In genomic region chr2:8506771-8507170, GRCh38 we compare ENCODE assay signal across 28 cellular contexts.
"Had no signal": no experiment of that assay in that cellular context is flagged by ENCODE, and none has a peak within 500 bp of the region (broad histone marks: within the 10 kb centered on the region; RNA-seq: fewer than 3 reads in every experiment).

No MANE protein-coding gene starts in this region.

- ATAC-seq: effector memory CD8-positive, alpha-beta T cell; gastroesophageal sphincter; heart left ventricle; left lung; mucosa of descending colon; natural killer cell treated with Interleukin-12 subunit alpha and Interleukin-12 subunit beta and Interleukin-15 and Interleukin-18, amount 100 ng/mL, for 72 hours; pancreas; right lobe of liver had no signal

- H3K36me3 ChIP-seq: gastroesophageal sphincter, heart left ventricle, left lung, neutrophil, pancreas, right lobe of liver, stomach, thyroid gland had no signal

- H3K27me3 ChIP-seq: gastroesophageal sphincter, heart left ventricle, hepatocyte, left lung, neutrophil, pancreas, right lobe of liver, stomach, thyroid gland had no signal

- DNase-seq: dermis blood vessel endothelial cell; effector memory CD8-positive, alpha-beta T cell; foreskin fibroblast; heart left ventricle; kidney; mesenchymal stem cell; mucosa of descending colon; naive B cell; right lobe of liver; small intestine; stimulated activated CD4-positive, alpha-beta T cell treated with anti-CD3 and anti-CD28 coated beads, Interleukin-12 subunit alpha, Interleukin-12 subunit beta, amount 100 ng/mL, for 4 hours; stimulated activated CD4-positive, alpha-beta T cell treated with anti-CD3 and anti-CD28 coated beads, Interleukin-1b, Interleukin-23, amount 100 ng/mL, for 48 hours; stimulated activated CD4-positive, alpha-beta T cell treated with anti-CD3 and anti-CD28 coated beads, Interleukin-4, amount 100 ng/mL, for 1 hour; stimulated activated CD8-positive, alpha-beta memory T cell treated with anti-CD3 and anti-CD28 coated beads, Interleukin-4, amount 100 ng/mL, for 48 hours; stimulated activated naive CD4-positive, alpha-beta T cell treated with Interleukin-2 at 50 U/mL for 16 hours; stomach; thyroid gland; trophoblast cell had no signal

- H3K27ac Mint-ChIP-seq: mesothelial cell of epicardium, progenitor cell of endocrine pancreas had no signal

- H3K9me3 ChIP-seq: gastroesophageal sphincter, mucosa of descending colon, neutrophil, pancreas, right lobe of liver, thyroid gland had no signal

- H3K4me1 ChIP-seq: gastroesophageal sphincter, pancreas, right lobe of liver had no signal

- H3K27me3 Mint-ChIP-seq: effector memory CD8-positive, alpha-beta T cell; natural killer cell treated with Interleukin-12 subunit alpha and Interleukin-12 subunit beta and Interleukin-15 and Interleukin-18, amount 100 ng/mL, for 72 hours had no signal

- H3K27ac ChIP-seq: coronary artery, gastroesophageal sphincter, heart left ventricle, hepatocyte, left lung, neutrophil, pancreas, right lobe of liver, stomach, thyroid gland had no signal

- H3K4me1 Mint-ChIP-seq: mesothelial cell of epicardium, naive B cell had no signal

- H3K4me3 Mint-ChIP-seq: effector memory CD8-positive, alpha-beta T cell; mesothelial cell of epicardium; naive B cell; natural killer cell treated with Interleukin-12 subunit alpha and Interleukin-12 subunit beta and Interleukin-15 and Interleukin-18, amount 100 ng/mL, for 72 hours; neural crest cell had no signal

- H3K4me3 ChIP-seq: coronary artery, gastroesophageal sphincter, heart left ventricle, hepatocyte, left lung, mucosa of descending colon, pancreas, right lobe of liver, stomach, thyroid gland had no signal
